ENCODE assay signal across 8 cellular contexts in genomic region chr14:91508105-91508504, GRCh38. TPM values are rescaled to one million over a fixed set of nuclear protein-coding genes. Genes with fewer than 3 reads are reported as not detected.
DNase-seq lines count a peak whose midpoint lies in the region; ATAC-seq, FAIRE-seq and TF ChIP-seq lines count a peak whose summit lies in the region.

No MANE protein-coding gene starts in this region.

- no peak overlapping the region for H2BK15ac ChIP-seq in mesendoderm (replicated peaks; ENCODE audit: low read depth)

- H2AFZ ChIP-seq in K562 (ENCODE audit: low read depth, low read length) = no peak overlapping the region

- no peak overlapping the region for H3K56ac ChIP-seq in mesendoderm (ENCODE audit: low read length)

- BruUV-seq in K562 (replicated peaks; lab: Mats Ljungman, UMichigan) = no TSS peak

- POLR2A ChIA-PET in K562 (lab: Yijun Ruan, JAX) = no interaction called here

- TF ChIP-seq RAD21 in K562 (CRISPR knock-in tag; conservative IDR thresholded peaks at IDR 0.05 in 1 of 2, IDR thresholded peaks at IDR 0.05 in 1 of 2) = no peak

- no peak for DNase-seq in heart left ventricle
- no peak for DNase-seq in Right ventricle myocardium inferior (ENCODE audit: missing footprints)
- no peak for DNase-seq in K562 (ENCODE audit: extremely low read depth in 1 of 4, low spot score in 3 of 4)
- no peak for DNase-seq in mesendoderm
- DNase-seq in uterus = no peak
- no peak for DNase-seq in stimulated activated CD4-positive, alpha-beta T cell treated with anti-CD3 and anti-CD28 coated beads, Interleukin-4, amount 100 ng/mL, for 24 hours
- DNase-seq in body of pancreas = no peak
- no peak for DNase-seq in activated gamma-delta T cell treated with Interleukin-2 at 50 U/mL for 16 hours

- H3K18ac ChIP-seq in mesendoderm (ENCODE audit: low read length) = no peak overlapping the region

- peak overlapping the region; percentile 91 for H3K4me2 ChIP-seq in K562 (ENCODE audit: insufficient read depth, low read length)
- H3K4me2 ChIP-seq in mesendoderm (ENCODE audit: low read length) = no peak overlapping the region

- H3K79me2 ChIP-seq in K562 (ENCODE audit: control insufficient read depth, insufficient read depth, low read length) = peaks cover 78% of the 10 kb centered on the region
- H3K79me2 ChIP-seq in mesendoderm (ENCODE audit: control insufficient read depth, insufficient read depth, low read length) = peaks cover 59% of the 10 kb centered on the region

- H3K4ac ChIP-seq in mesendoderm (ENCODE audit: low read depth, low read length) = no peak overlapping the region

- peak overlapping the region in 1 of 2 experiments; percentile 93; a peak in 2 of 4 replicates for H3K9ac ChIP-seq in K562 (ENCODE audit: insufficient read depth in 1 of 2, low read depth in 2 of 2, low read length in 2 of 2)
- peak overlapping the region; percentile 13 for H3K9ac ChIP-seq in mesendoderm (ENCODE audit: low read length)

- H3K36me3 ChIP-seq in heart left ventricle (peaks cover 0 to 33% (median 12%) of the 10 kb centered on the region in 9 donors), K562 (ENCODE audit: control insufficient read depth, insufficient read depth, low read length) (peaks cover 31% of the 10 kb centered on the region; the same call in 2 of the 3 replicates), mesendoderm (ENCODE audit: control insufficient read depth, insufficient read depth, low read length) (no peaks in the 10 kb centered on the region), uterus (no peaks in the 10 kb centered on the region), body of pancreas (replicated peaks in 1 of 2; ENCODE audit: insufficient read depth in 1 of 2, low read depth in 2 of 2) (no peaks in the 10 kb centered on the region)

- intact Hi-C loops in heart left ventricle (cut with DNase I) (no loop called here), Right ventricle myocardium inferior (cut with DNase I) (loop anchor here (5.0 kb wide), 1 partner anchor 1249 kb away; no protein-coding TSS in a partner anchor), K562 (cut with micrococcal nuclease) (no loop called here), uterus (cut with DNase I; ENCODE audit: low total_unique reads) (no loop called here), body of pancreas (cut with DNase I) (no loop called here)

- H2BK5ac ChIP-seq in mesendoderm (ENCODE audit: low read length) = no peak overlapping the region

- ATAC-seq in heart left ventricle (no peak), Right ventricle myocardium inferior (no peak), K562 (no peak), body of pancreas (no peak)

- no peaks in the 10 kb centered on the region for H3K79me1 ChIP-seq in mesendoderm (ENCODE audit: low read length)

- WGBS in heart left ventricle, 4 donors = 7 to 10% (median 8%) methylated on average over 2 of the region's 2 CpGs
- WGBS in K562 (ENCODE audit: insufficient coverage, low coverage, missing lambda C conversion rate) = 0% methylated on average over 2 of the region's 2 CpGs
- WGBS in mesendoderm (ENCODE audit: extremely low coverage, insufficient coverage, low lambda C conversion rate) = no CpG with 5 or more reads among the region's 2 CpGs
- whole genome bisulfite sequencing in body of pancreas, 2 donors = 1 to 4% methylated on average over 2 of the region's 2 CpGs

- CTCF ChIA-PET in K562 (lab: Yijun Ruan, JAX; ENCODE audit: low intra/inter-chr PET ratio) = no interaction called here

- no peak overlapping the region for H4K8ac ChIP-seq in mesendoderm (ENCODE audit: low read depth, low read length)

- no peak for TF ChIP-seq EP300 in K562 (IDR thresholded peaks at IDR 0.05; ENCODE audit: low read length)

- H3K9me3 ChIP-seq in heart left ventricle (no peaks in the 10 kb centered on the region), K562 (replicated peaks; ENCODE audit: control insufficient read depth, insufficient read depth, low read depth, low read length) (no peaks in the 10 kb centered on the region), uterus (no peaks in the 10 kb centered on the region), body of pancreas (no peaks in the 10 kb centered on the region)

- TF ChIP-seq POLR2A in heart left ventricle (IDR thresholded peaks at IDR 0.05) (no peak), K562 (conservative IDR thresholded peaks at IDR 0.05) (no peak), uterus (IDR thresholded peaks at IDR 0.05) (no peak), body of pancreas (IDR thresholded peaks at IDR 0.05) (no peak)

- H3K27ac ChIP-seq in heart left ventricle (peak overlapping the region in 9 of 12 donors; percentile 94 to 100 (median 97)), K562 (ENCODE audit: extremely low read depth, low read depth, low read length) (no peak overlapping the region), mesendoderm (ENCODE audit: low read depth, low read length) (no peak overlapping the region), uterus (peak overlapping the region in 1 of 2 donors; percentile 92), body of pancreas (peak overlapping the region in 1 of 4 donors; percentile 100)

- peak overlapping the region in 11 of 12 donors; percentile 73 to 100 (median 90) for H3K4me3 ChIP-seq in heart left ventricle
- H3K4me3 ChIP-seq in K562 = peak overlapping the region; percentile 97
- H3K4me3 ChIP-seq in mesendoderm (ENCODE audit: low read length) = no peak overlapping the region
- peak overlapping the region; percentile 93 to 97 for H3K4me3 ChIP-seq in uterus
- H3K4me3 ChIP-seq in body of pancreas = peak overlapping the region in 1 of 2 donors; percentile 98

- H3K4me1 ChIP-seq in heart left ventricle (peaks cover 0 to 61% (median 32%) of the 10 kb centered on the region in 12 donors), K562 (replicated peaks in 1 of 2; ENCODE audit: control insufficient read depth in 2 of 2, insufficient read depth in 2 of 2, low read length in 2 of 2) (peaks cover 3 to 5% of the 10 kb centered on the region in 2 experiments; a peak in 4 of 5 replicates), mesendoderm (ENCODE audit: control insufficient read depth, low read depth, low read length) (peaks cover 3% of the 10 kb centered on the region), uterus (no peaks in the 10 kb centered on the region), body of pancreas (peaks cover 48% of the 10 kb centered on the region)

- in situ Hi-C loops in K562 (cut with MboI) = no loop called here

- no peak overlapping the region for H3K23ac ChIP-seq in mesendoderm (ENCODE audit: low read length)

- no peak overlapping the region for H2BK120ac ChIP-seq in mesendoderm (ENCODE audit: low read depth, low read length)

- no peaks in the 10 kb centered on the region for H3K27me3 ChIP-seq in heart left ventricle
- no peaks in the 10 kb centered on the region for H3K27me3 ChIP-seq in K562 (ENCODE audit: control insufficient read depth in 2 of 2, insufficient read depth in 2 of 2, low read length in 2 of 2)
- H3K27me3 ChIP-seq in mesendoderm (ENCODE audit: insufficient read depth, low read length, poor library complexity) = no peaks in the 10 kb centered on the region
- H3K27me3 ChIP-seq in uterus = no peaks in the 10 kb centered on the region
- H3K27me3 ChIP-seq in body of pancreas = no peaks in the 10 kb centered on the region

- no peak for FAIRE-seq in K562 (lab: Jason Lieb, UNC)

- no peak for TF ChIP-seq CTCF in heart left ventricle (IDR thresholded peaks at IDR 0.05)
- TF ChIP-seq CTCF in K562 (IDR thresholded peaks at IDR 0.05 in 2 of 3, conservative IDR thresholded peaks at IDR 0.05 in 1 of 3; ENCODE audit: insufficient read depth in 2 of 3, low read depth in 1 of 3, low read length in 3 of 3) = no peak
- TF ChIP-seq CTCF in uterus (IDR thresholded peaks at IDR 0.05) = no peak
- TF ChIP-seq CTCF in body of pancreas (IDR thresholded peaks at IDR 0.05) = no peak

- H4K5ac ChIP-seq in mesendoderm (ENCODE audit: low read length) = no peak overlapping the region

- no peak overlapping the region for H2AK5ac ChIP-seq in mesendoderm (ENCODE audit: low read length)

- no peaks in the 10 kb centered on the region for H3K9me1 ChIP-seq in K562 (ENCODE audit: control insufficient read depth, insufficient read depth, low read length)

- H4K20me1 ChIP-seq in K562 (replicated peaks; ENCODE audit: control insufficient read depth, insufficient read depth, low read length) = no peaks in the 10 kb centered on the region; the same call in 1 of the 2 replicates

TF ChIP-seq in K562, 482 proteins besides CTCF, POLR2A, EP300 and RAD21:
- TF ChIP-seq FOXP1 (CRISPR knock-in tag; IDR thresholded peaks at IDR 0.05) (no peak), SMARCA5 (IDR thresholded peaks at IDR 0.05) (no peak), ZNF143 (CRISPR knock-in tag; IDR thresholded peaks at IDR 0.05) (no peak), SRSF9 (IDR thresholded peaks at IDR 0.05; ENCODE audit: borderline replicate concordance, low read depth, low read length) (no peak), HNRNPLL (IDR thresholded peaks at IDR 0.05; ENCODE audit: low read depth, low read length, poor library complexity, severe bottlenecking) (no peak)

RNA-seq across cellular contexts. Expression of gene PPP4R3A, which starts 2.0 kb away (rescaled TPM):
- total RNA-seq in heart left ventricle = 10 to 100 TPM; 38.6 to 53.4 (median 42.3) TPM
- polyA plus RNA-seq in heart left ventricle = 10 to 100 TPM; 32.8 to 47.5 TPM
- total RNA-seq in Right ventricle myocardium inferior = 47.4 TPM
- total RNA-seq in K562 (2011; cell fraction: chromatin; rRNA removed; ENCODE audit: low replicate concordance) = 29.3 and 104 TPM in 2 replicates
- total RNA-seq in K562 (2011; cell fraction: nucleolus; rRNA removed) = 16.8 and 17.8 TPM in 2 replicates
- 29.3 and 44.7 TPM in 2 replicates for total RNA-seq in K562 (2011; cell fraction: nucleoplasm; rRNA removed)
- total RNA-seq in K562 (2014; rRNA removed) = 29.9 and 37.8 TPM in 2 replicates
- total RNA-seq in K562 (2014; rRNA removed; fragmentation: Illumina TruSeq; extraction: Trizol) = 44.5 and 46.2 TPM in 2 replicates
- 48.5 and 54.9 TPM in 2 replicates for total RNA-seq in K562 (2015; rRNA removed; fragmentation: Illumina TruSeq; extraction: Trizol)
- total RNA-seq in K562 (2021) = 44.9 and 49.9 TPM in 2 replicates
- 32.5 and 32.8 TPM in 2 replicates for polyA plus RNA-seq in K562 (2011; rRNA removed)
- polyA plus RNA-seq in K562 (2011; cell fraction: cytosol; rRNA removed) = 8.2 and 13.6 TPM in 2 replicates
- polyA plus RNA-seq in K562 (2011; cell fraction: nucleus; rRNA removed) = 31.4 and 33.4 TPM in 2 replicates
- 28.6 and 29.4 TPM in 2 replicates for polyA plus RNA-seq in K562 (2012)
- 42.6 and 54.1 TPM in 2 replicates for polyA plus RNA-seq in K562 (2014; fragmentation: Illumina TruSeq; extraction: Trizol)
- 10 to 100 TPM in 1 of 2 experiments, 1 to 10 TPM in 1; 9.5 to 14.7 TPM for polyA plus RNA-seq in K562 (2014; fragmentation: Nextera tagmentation; extraction: Ambion mirVana)
- polyA plus RNA-seq in K562 (2014; rRNA removed) = 32.8 and 52.6 TPM in 2 replicates
- 36.3 and 37.3 TPM in 2 replicates for polyA minus RNA-seq in K562 (2011; rRNA and poly(A)+ RNA removed)
- 12.9 and 22.3 TPM in 2 replicates for polyA minus RNA-seq in K562 (2011; cell fraction: cytosol; rRNA and poly(A)+ RNA removed)
- polyA minus RNA-seq in K562 (2011; cell fraction: nucleus; rRNA and poly(A)+ RNA removed) = 12.9 and 27.3 TPM in 2 replicates
- polyA plus RNA-seq in mesendoderm (2013, experiment 1 of 2) = 84.1 TPM
- polyA plus RNA-seq in mesendoderm (2013, experiment 2 of 2) = 84.0 TPM
- 100 to 1,000 TPM in 3 of 4 donors, 10 to 100 TPM in 1; 36.2 to 136 (median 116) TPM for total RNA-seq in uterus
- total RNA-seq in body of pancreas = 10 to 100 TPM; 47.2 to 71.5 TPM

Comparison
In these comparisons a context has a peak if more than half of its experiments do, and no peak if none do; other contexts are left out.
1. H3K27ac ChIP-seq: peak in heart left ventricle (9 of 12); none in K562 (single experiment) and mesendoderm (single experiment).